In genomic region chr6:136723780-136724179, GRCh38 we compare ENCODE assay signal across 10 cellular contexts.
DNase-seq lines count a peak whose midpoint lies in the region; ATAC-seq and TF ChIP-seq lines count a peak whose summit lies in the region.
"Had no signal": no experiment of that assay in that cellular context is flagged by ENCODE, and none has a peak within 500 bp of the region (broad histone marks: within the 10 kb centered on the region; RNA-seq: fewer than 3 reads in every experiment).

No MANE protein-coding gene starts in this region.

- H3K27ac ChIP-seq in body of pancreas, result peak overlapping the region in 1 of 4 donors; percentile 52
- H3K27ac ChIP-seq: SJSA1, upper lobe of left lung had no signal

- ATAC-seq in body of pancreas (no peak), SK-N-SH treated with all-trans-retinoic acid at 6 μM for 48 hours (no peak)

- peaks cover 36% of the 10 kb centered on the region for H3K4me1 ChIP-seq in body of pancreas
- H3K4me1 ChIP-seq: SJSA1 had no signal

- TF ChIP-seq CTCF in body of pancreas (IDR thresholded peaks at IDR 0.05), result no peak

- no peak overlapping the region for H3K4me3 ChIP-seq in body of pancreas
- H3K4me3 ChIP-seq: SJSA1, upper lobe of left lung had no signal

- DNase-seq in SIG-M5 treated with dmso at 0.1 percent for 504 hours (lab: John Stamatoyannopoulos, UW; ENCODE audit: unreplicated experiment), result peak; percentile 7
- no peak for DNase-seq in SIG-M5 (lab: John Stamatoyannopoulos, UW)
- peak; percentile 28 for DNase-seq in RPMI7951 (ENCODE audit: low read depth)
- peak in 3 of 4 donors; percentile 30 to 43 (median 32) for DNase-seq in body of pancreas
- DNase-seq in stimulated activated CD8-positive, alpha-beta memory T cell treated with anti-CD3 and anti-CD28 coated beads, Interleukin-7, amount 100 ng/mL, for 4 hours (ENCODE audit: low read depth in 2 of 2), result peak; percentile 57 to 65
- DNase-seq in NCI-H2196 treated with DMSO at 0.1 percent for 48 hours (lab: John Stamatoyannopoulos, UW; ENCODE audit: unreplicated experiment), result no peak
- no peak for DNase-seq in mucosa of gallbladder (ENCODE audit: low spot score)

- H3K9me3 ChIP-seq in body of pancreas, result no peaks in the 10 kb centered on the region
- H3K9me3 ChIP-seq: upper lobe of left lung had no signal

- intact Hi-C loops in body of pancreas (cut with DNase I), result no loop called here

- TF ChIP-seq POLR2A in body of pancreas (IDR thresholded peaks at IDR 0.05), result no peak

- no peaks in the 10 kb centered on the region for H3K27me3 ChIP-seq in body of pancreas
- H3K27me3 ChIP-seq: SJSA1, upper lobe of left lung had no signal

- H3K36me3 ChIP-seq in body of pancreas (replicated peaks in 1 of 2; ENCODE audit: insufficient read depth in 1 of 2, low read depth in 2 of 2), result no peaks in the 10 kb centered on the region
- H3K36me3 ChIP-seq: upper lobe of left lung had no signal

- 18 to 29% methylated on average over 1 of the region's 1 CpG for WGBS in body of pancreas, 2 donors

TF ChIP-seq in SK-N-SH treated with all-trans-retinoic acid at 6 μM for 48 hours, 23 proteins besides CTCF, POLR2A, EP300 and RAD21:
- TF ChIP-seq ZNF8 (CRISPR knock-in tag; IDR thresholded peaks at IDR 0.05) (no peak), PPARA (CRISPR knock-in tag; IDR thresholded peaks at IDR 0.05; ENCODE audit: borderline replicate concordance) (no peak), ISL1 (CRISPR knock-in tag; IDR thresholded peaks at IDR 0.05) (no peak), OSR1 (CRISPR knock-in tag; IDR thresholded peaks at IDR 0.05) (no peak), ARNTL (CRISPR knock-in tag; IDR thresholded peaks at IDR 0.05; ENCODE audit: borderline replicate concordance, low read depth) (no peak), ZNF70 (CRISPR knock-in tag; IDR thresholded peaks at IDR 0.05) (no peak), TOX (CRISPR knock-in tag; IDR thresholded peaks at IDR 0.05; ENCODE audit: borderline replicate concordance) (no peak), BACH2 (CRISPR knock-in tag; IDR thresholded peaks at IDR 0.05; ENCODE audit: borderline replicate concordance) (no peak), ZFP30 (CRISPR knock-in tag; IDR thresholded peaks at IDR 0.05) (no peak), ESRRG (CRISPR knock-in tag; IDR thresholded peaks at IDR 0.05) (no peak), GLIS3 (CRISPR knock-in tag; IDR thresholded peaks at IDR 0.05) (no peak), ZFP3 (CRISPR knock-in tag; IDR thresholded peaks at IDR 0.05) (no peak), TSHZ2 (CRISPR knock-in tag; IDR thresholded peaks at IDR 0.05) (no peak), RARB (CRISPR knock-in tag; IDR thresholded peaks at IDR 0.05) (no peak), ZNF565 (CRISPR knock-in tag; conservative IDR thresholded peaks at IDR 0.05; ENCODE audit: low read depth) (no peak)

Comparison
In these comparisons a context has a peak if more than half of its experiments do, and no peak if none do; other contexts are left out.
1. DNase-seq: peak in SIG-M5 treated with dmso at 0.1 percent for 504 hours (single experiment), RPMI7951 (single experiment), body of pancreas (3 of 4) and stimulated activated CD8-positive, alpha-beta memory T cell treated with anti-CD3 and anti-CD28 coated beads, Interleukin-7, amount 100 ng/mL, for 4 hours (2 of 2); none in SIG-M5 (single experiment), NCI-H2196 treated with DMSO at 0.1 percent for 48 hours (single experiment) and mucosa of gallbladder (single experiment).